In the genomic region with DNA sequence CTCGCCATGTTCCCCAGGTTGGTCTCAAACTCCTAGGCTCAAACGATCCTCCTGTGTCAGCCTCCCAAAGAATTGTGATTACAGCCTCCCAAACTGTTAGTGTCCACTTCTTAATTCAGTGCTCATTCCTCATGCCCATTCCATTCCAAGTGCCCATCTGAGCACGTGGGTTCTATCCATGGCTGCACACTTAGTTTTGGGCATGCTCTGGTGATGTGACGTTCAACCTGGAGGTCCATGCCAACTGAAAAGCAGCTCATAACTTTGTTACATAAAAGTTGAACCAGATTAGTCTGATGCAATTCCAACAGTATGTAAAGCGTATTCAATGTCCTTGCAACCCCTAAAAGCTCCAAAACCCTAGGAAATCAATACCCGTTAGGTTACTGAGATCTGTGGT, we compare ENCODE assay signal across 1 cellular context.
TF ChIP-seq lines count a peak whose summit lies in the region.

No MANE protein-coding gene starts in this region.

TF ChIP-seq in HCT116, 20 proteins besides CTCF, POLR2A, EP300 and RAD21 (continued from another document):
- TF ChIP-seq, protein P1, sequence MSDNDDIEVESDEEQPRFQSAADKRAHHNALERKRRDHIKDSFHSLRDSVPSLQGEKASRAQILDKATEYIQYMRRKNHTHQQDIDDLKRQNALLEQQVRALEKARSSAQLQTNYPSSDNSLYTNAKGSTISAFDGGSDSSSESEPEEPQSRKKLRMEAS (IDR thresholded peaks at IDR 0.05): no peak
- no peak for TF ChIP-seq SP1 (IDR thresholded peaks at IDR 0.05; ENCODE audit: low read depth)
- TF ChIP-seq, protein P2, sequence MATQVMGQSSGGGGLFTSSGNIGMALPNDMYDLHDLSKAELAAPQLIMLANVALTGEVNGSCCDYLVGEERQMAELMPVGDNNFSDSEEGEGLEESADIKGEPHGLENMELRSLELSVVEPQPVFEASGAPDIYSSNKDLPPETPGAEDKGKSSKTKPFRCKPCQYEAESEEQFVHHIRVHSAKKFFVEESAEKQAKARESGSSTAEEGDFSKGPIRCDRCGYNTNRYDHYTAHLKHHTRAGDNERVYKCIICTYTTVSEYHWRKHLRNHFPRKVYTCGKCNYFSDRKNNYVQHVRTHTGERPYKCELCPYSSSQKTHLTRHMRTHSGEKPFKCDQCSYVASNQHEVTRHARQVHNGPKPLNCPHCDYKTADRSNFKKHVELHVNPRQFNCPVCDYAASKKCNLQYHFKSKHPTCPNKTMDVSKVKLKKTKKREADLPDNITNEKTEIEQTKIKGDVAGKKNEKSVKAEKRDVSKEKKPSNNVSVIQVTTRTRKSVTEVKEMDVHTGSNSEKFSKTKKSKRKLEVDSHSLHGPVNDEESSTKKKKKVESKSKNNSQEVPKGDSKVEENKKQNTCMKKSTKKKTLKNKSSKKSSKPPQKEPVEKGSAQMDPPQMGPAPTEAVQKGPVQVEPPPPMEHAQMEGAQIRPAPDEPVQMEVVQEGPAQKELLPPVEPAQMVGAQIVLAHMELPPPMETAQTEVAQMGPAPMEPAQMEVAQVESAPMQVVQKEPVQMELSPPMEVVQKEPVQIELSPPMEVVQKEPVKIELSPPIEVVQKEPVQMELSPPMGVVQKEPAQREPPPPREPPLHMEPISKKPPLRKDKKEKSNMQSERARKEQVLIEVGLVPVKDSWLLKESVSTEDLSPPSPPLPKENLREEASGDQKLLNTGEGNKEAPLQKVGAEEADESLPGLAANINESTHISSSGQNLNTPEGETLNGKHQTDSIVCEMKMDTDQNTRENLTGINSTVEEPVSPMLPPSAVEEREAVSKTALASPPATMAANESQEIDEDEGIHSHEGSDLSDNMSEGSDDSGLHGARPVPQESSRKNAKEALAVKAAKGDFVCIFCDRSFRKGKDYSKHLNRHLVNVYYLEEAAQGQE (IDR thresholded peaks at IDR 0.05; ENCODE audit: low read depth): no peak
- TF ChIP-seq SRF (IDR thresholded peaks at IDR 0.05; ENCODE audit: low read depth): no peak
